Comparison of ENCODE assay signal across 8 cellular contexts in the genomic region with DNA sequence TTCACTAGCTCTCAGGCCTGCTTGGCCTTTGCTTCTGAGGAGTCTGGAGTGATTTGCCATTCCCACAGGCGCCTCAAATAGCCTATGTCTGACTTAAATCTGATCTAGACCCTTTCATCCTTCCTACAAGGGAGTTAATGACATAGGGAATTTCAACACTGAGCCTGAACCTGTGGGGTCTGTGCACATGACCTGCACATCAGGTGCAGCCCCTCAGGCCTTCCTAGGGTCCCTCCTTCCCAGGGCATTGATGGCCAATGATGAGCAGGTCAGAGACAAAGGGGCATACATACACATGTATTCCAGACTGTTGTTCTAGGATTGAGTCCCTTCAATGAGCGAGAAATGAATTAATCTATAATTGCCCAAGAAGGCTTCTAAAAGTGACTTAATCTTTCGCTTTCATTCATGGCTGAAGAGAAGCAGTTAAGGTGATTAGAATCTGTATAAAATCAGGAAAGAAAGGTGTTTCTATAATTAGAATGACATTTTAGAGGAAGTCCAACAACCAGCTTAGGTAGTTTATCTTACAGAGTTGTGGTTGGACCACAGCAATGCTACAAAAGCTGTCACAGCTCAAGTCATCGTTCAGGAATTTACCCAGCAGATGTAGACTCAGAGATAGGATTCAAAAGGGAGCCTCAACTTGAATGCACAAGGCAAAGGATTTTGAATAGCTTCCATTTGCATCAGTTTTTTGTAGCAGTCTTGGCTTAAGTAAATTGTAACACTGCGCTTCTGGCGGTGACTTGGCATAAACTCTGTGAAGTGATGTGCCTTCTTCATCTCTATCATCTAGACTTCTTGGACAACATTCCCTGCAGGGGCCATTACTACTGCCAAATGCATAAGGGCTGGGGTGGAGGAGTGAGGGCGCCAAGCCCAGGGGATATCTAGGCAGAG. TPM values are rescaled to one million over a fixed set of nuclear protein-coding genes. Genes with fewer than 3 reads are reported as not detected.
DNase-seq lines count a peak whose midpoint lies in the region; ATAC-seq and TF ChIP-seq lines count a peak whose summit lies in the region.

No MANE protein-coding gene starts in this region.

- no peaks in the 10 kb centered on the region for H3K9me3 ChIP-seq in prostate gland

- TF ChIP-seq CTCF in prostate gland (IDR thresholded peaks at IDR 0.05) = no peak

- no peak for DNase-seq in Right ventricle myocardium inferior (ENCODE audit: missing footprints)
- no peak for DNase-seq in cardiac septum (ENCODE audit: low spot score)
- DNase-seq in SW480 (ENCODE audit: low spot score) = peak; percentile 81
- peak; percentile 23 to 33 for DNase-seq in erythroblast (lab: John Stamatoyannopoulos, UW)
- DNase-seq in prostate gland (ENCODE audit: low spot score) = peak; percentile 30
- no peak for DNase-seq in NCI-H1436 (lab: John Stamatoyannopoulos, UW)
- DNase-seq in NCI-H1105 treated with DMSO at 0.1 percent for 48 hours (lab: John Stamatoyannopoulos, UW) = no peak

- WGBS in prostate gland = 36% methylated on average over 7 of the region's 7 CpGs

- H3K4me1 ChIP-seq in prostate gland (replicated peaks) = no peaks in the 10 kb centered on the region

- ATAC-seq in Right ventricle myocardium inferior (peak; percentile 36), HG03135 (IDR thresholded peaks at IDR 0.05; ENCODE audit: unreplicated experiment) (peak; percentile 32)

- intact Hi-C loops in Right ventricle myocardium inferior (cut with DNase I) (loop anchor here (5.0 kb wide), 1 partner anchor 132 kb away; a partner anchor contains a TSS), cardiac septum (cut with DNase I) (loop anchor here (5.0 kb wide), 1 partner anchor 132 kb away; a partner anchor contains a TSS), prostate gland (cut with DNase I) (no loop called here)

- no peak overlapping the region for H3K27ac ChIP-seq in prostate gland

- H3K36me3 ChIP-seq in prostate gland = no peaks in the 10 kb centered on the region

- no peaks in the 10 kb centered on the region for H3K27me3 ChIP-seq in prostate gland (replicated peaks; ENCODE audit: insufficient read depth)

- H3K4me3 ChIP-seq in prostate gland = no peak overlapping the region

- TF ChIP-seq POLR2A in erythroblast (IDR thresholded peaks at IDR 0.05; ENCODE audit: low read length) (no peak), prostate gland (IDR thresholded peaks at IDR 0.05) (no peak)

RNA-seq across cellular contexts. Expression of a gene that starts 27.0 kb away (rescaled TPM):
- total RNA-seq in Right ventricle myocardium inferior (32.2 TPM), cardiac septum (30.5 TPM), prostate gland (10 to 100 TPM; 11.6 to 27.9 TPM)

Comparison
In these comparisons a context has a peak if more than half of its experiments do, and no peak if none do; other contexts are left out.
1. DNase-seq: peak in SW480 (single experiment), erythroblast (2 of 2) and prostate gland (single experiment); none in Right ventricle myocardium inferior (single experiment), cardiac septum (single experiment), NCI-H1436 (single experiment) and NCI-H1105 treated with DMSO at 0.1 percent for 48 hours (single experiment).